8 cellular contexts compared by ENCODE assay signal in genomic region chr7:66493235-66494181, GRCh38.
A peak's percentile ranks its signal among the peaks of the same experiment; 100 is the strongest.
DNase-seq lines count a peak whose midpoint lies in the region; ATAC-seq and TF ChIP-seq lines count a peak whose summit lies in the region.

No MANE protein-coding gene starts in this region.

- no peaks in the 10 kb centered on the region for H3K36me3 ChIP-seq in BLaER1 treated with 17β-estradiol and CSF1 and Interleukin-3, amounts not matched to agents 10 nM and 100 nM
- no peaks in the 10 kb centered on the region for H3K36me3 ChIP-seq in left lung

- POLR2A ChIA-PET in activated CD4-positive, alpha-beta T cell treated with anti-CD3 and anti-CD28 coated beads, Interleukin-2, amount 10 ng/mL, durations not matched to agents 7 days and 5 days (lab: Charles Lee) = no interaction called here

- H3K9me3 Mint-ChIP-seq in activated CD4-positive, alpha-beta T cell treated with anti-CD3 and anti-CD28 coated beads, Interleukin-2, amount 10 ng/mL, durations not matched to agents 7 days and 5 days = no peaks in the 10 kb centered on the region

- peak overlapping the region; percentile 85 to 96 (median 91) for H3K4me2 ChIP-seq in BLaER1 treated with 17β-estradiol and CSF1 and Interleukin-3, amounts not matched to agents 10 nM and 100 nM

- H3K4me3 Mint-ChIP-seq in activated CD4-positive, alpha-beta T cell treated with anti-CD3 and anti-CD28 coated beads, Interleukin-2, amount 10 ng/mL, durations not matched to agents 7 days and 5 days = peak overlapping the region; percentile 81

- peak overlapping the region; percentile 69 to 86 (median 84) for H3K9ac ChIP-seq in BLaER1 treated with 17β-estradiol and CSF1 and Interleukin-3, amounts not matched to agents 10 nM and 100 nM

- H3K27me3 ChIP-seq in BLaER1 treated with 17β-estradiol and CSF1 and Interleukin-3, amounts not matched to agents 10 nM and 100 nM = no peaks in the 10 kb centered on the region
- no peaks in the 10 kb centered on the region for H3K27me3 ChIP-seq in left lung

- DNase-seq in GM19240 (ENCODE audit: insufficient read length, low spot score) = peak; percentile 94
- peak; percentile 91 to 98 for DNase-seq in NCI-H526 (lab: John Stamatoyannopoulos, UW)
- DNase-seq in activated CD4-positive, alpha-beta T cell treated with anti-CD3 and anti-CD28 coated beads, Interleukin-2, amount 10 ng/mL, durations not matched to agents 7 days and 5 days = peak; percentile 97
- DNase-seq in dedifferentiated amniotic fluid mesenchymal stem cell (ENCODE audit: extremely low spot score) = peak; percentile 96
- peak; percentile 98 for DNase-seq in left lung
- DNase-seq in stimulated activated CD4-positive, alpha-beta T cell treated with anti-CD3 and anti-CD28 coated beads, Interleukin-2, amount 100 ng/mL, for 48 hours = peak; percentile 92 to 93

- H3K27ac Mint-ChIP-seq in activated CD4-positive, alpha-beta T cell treated with anti-CD3 and anti-CD28 coated beads, Interleukin-2, amount 10 ng/mL, durations not matched to agents 7 days and 5 days = peak overlapping the region; percentile 96

- CTCF ChIA-PET in activated CD4-positive, alpha-beta T cell treated with anti-CD3 and anti-CD28 coated beads, Interleukin-2, amount 10 ng/mL, durations not matched to agents 7 days and 5 days (lab: Charles Lee) = interaction anchor here (0.5 to 1.8 kb wide), 10 partner anchors 9 to 133 kb away, joined by 3 to 5 read pairs (median 3); no protein-coding TSS in a partner anchor

- H3K4me1 ChIP-seq in BLaER1 treated with 17β-estradiol and CSF1 and Interleukin-3, amounts not matched to agents 10 nM and 100 nM = peaks cover 18 to 46% (median 37%) of the 10 kb centered on the region in 10 experiments
- H3K4me1 ChIP-seq in left lung = peaks cover 0 to 17% of the 10 kb centered on the region in 2 donors

- H3K36me3 Mint-ChIP-seq in activated CD4-positive, alpha-beta T cell treated with anti-CD3 and anti-CD28 coated beads, Interleukin-2, amount 10 ng/mL, durations not matched to agents 7 days and 5 days (ENCODE audit: low read depth) = peaks cover 2% of the 10 kb centered on the region

- ATAC-seq in HG03460 (IDR thresholded peaks at IDR 0.05; ENCODE audit: unreplicated experiment) = peak; percentile 97
- peak; percentile 98 for ATAC-seq in left lung

- no peaks in the 10 kb centered on the region for H4K20me1 ChIP-seq in BLaER1 treated with 17β-estradiol and CSF1 and Interleukin-3, amounts not matched to agents 10 nM and 100 nM

- peak overlapping the region; percentile 61 to 78 (median 66) for H3K4me3 ChIP-seq in BLaER1 treated with 17β-estradiol and CSF1 and Interleukin-3, amounts not matched to agents 10 nM and 100 nM
- peak overlapping the region; percentile 70 for H3K4me3 ChIP-seq in left lung

- peaks cover 20% of the 10 kb centered on the region for H3K4me1 Mint-ChIP-seq in activated CD4-positive, alpha-beta T cell treated with anti-CD3 and anti-CD28 coated beads, Interleukin-2, amount 10 ng/mL, durations not matched to agents 7 days and 5 days

- H3K27ac ChIP-seq in BLaER1 treated with 17β-estradiol and CSF1 and Interleukin-3, amounts not matched to agents 10 nM and 100 nM = peak overlapping the region; percentile 84 to 94 (median 87)
- H3K27ac ChIP-seq in left lung = peak overlapping the region; percentile 90 to 92

- no peaks in the 10 kb centered on the region for H3K27me3 Mint-ChIP-seq in activated CD4-positive, alpha-beta T cell treated with anti-CD3 and anti-CD28 coated beads, Interleukin-2, amount 10 ng/mL, durations not matched to agents 7 days and 5 days

- intact Hi-C loops in left lung (cut with DNase I) = no loop called here

- no peaks in the 10 kb centered on the region for H3K9me3 ChIP-seq in BLaER1 treated with 17β-estradiol and CSF1 and Interleukin-3, amounts not matched to agents 10 nM and 100 nM (replicated peaks in 1 of 11)
- H3K9me3 ChIP-seq in left lung = no peaks in the 10 kb centered on the region

- TF ChIP-seq CTCF in left lung (IDR thresholded peaks at IDR 0.05) = peak; percentile 18 to 31

Comparison
In these comparisons a context has a peak if more than half of its experiments do, and no peak if none do; other contexts are left out.
1. Peak in every context shown above with its lines: DNase-seq, ATAC-seq, H3K4me3 ChIP-seq and H3K27ac ChIP-seq.